Comparison of ENCODE assay signal across 9 cellular contexts in genomic region chr5:173963867-173964429, GRCh38. TPM values are rescaled to one million over a fixed set of nuclear protein-coding genes. Genes with fewer than 3 reads are reported as not detected.
DNase-seq lines count a peak whose midpoint lies in the region; ATAC-seq and TF ChIP-seq lines count a peak whose summit lies in the region.
"Had no signal": no experiment of that assay in that cellular context is flagged by ENCODE, and none has a peak within 500 bp of the region (broad histone marks: within the 10 kb centered on the region; RNA-seq: fewer than 3 reads in every experiment).

No MANE protein-coding gene starts in this region.

- no peaks in the 10 kb centered on the region for H3K4me1 ChIP-seq in right atrium auricular region
- peaks cover 0 to 4% (median 0%) of the 10 kb centered on the region in 4 donors for H3K4me1 ChIP-seq in transverse colon

- H3K4me3 Mint-ChIP-seq in activated T-cell treated with anti-CD3 and anti-CD28 coated beads, Interleukin-2, amount 50 U/mL, for 4 hours: peak overlapping the region; percentile 21

- peaks cover 2% of the 10 kb centered on the region for H3K27me3 Mint-ChIP-seq in activated T-cell treated with anti-CD3 and anti-CD28 coated beads, Interleukin-2, amount 50 U/mL, for 4 hours (ENCODE audit: low read depth)

- H3K36me3 ChIP-seq in right atrium auricular region (no peaks in the 10 kb centered on the region), transverse colon (peaks cover 0 to 4% (median 0%) of the 10 kb centered on the region in 4 donors)

- TF ChIP-seq EP300 in transverse colon (IDR thresholded peaks at IDR 0.05; ENCODE audit: low read depth): no peak

- no peaks in the 10 kb centered on the region for H3K9me3 Mint-ChIP-seq in activated T-cell treated with anti-CD3 and anti-CD28 coated beads, Interleukin-2, amount 50 U/mL, for 4 hours

- DNase-seq in activated T-cell treated with anti-CD3 and anti-CD28 coated beads, Interleukin-2, amount 50 U/mL, for 4 hours: no peak
- DNase-seq in activated T-cell treated with anti-CD3 and anti-CD28 coated beads, Interleukin-2, amount 50 U/mL, for 48 hours: no peak
- DNase-seq in SK-N-DZ (ENCODE audit: low spot score) (peak; percentile 88), right atrium auricular region (ENCODE audit: low spot score) (no peak), transverse colon (peak; percentile 41), GOT3 (lab: John Stamatoyannopoulos, UW) (no peak)

- H3K36me3 Mint-ChIP-seq in activated T-cell treated with anti-CD3 and anti-CD28 coated beads, Interleukin-2, amount 50 U/mL, for 4 hours (ENCODE audit: insufficient read depth): no peaks in the 10 kb centered on the region

- peak overlapping the region in 1 of 2 donors; percentile 5 for H3K4me3 ChIP-seq in right atrium auricular region
- H3K4me3 ChIP-seq in transverse colon: peak overlapping the region in 3 of 4 donors; percentile 22 to 28 (median 22)
- H3K4me3 ChIP-seq: BLaER1 treated with 17β-estradiol and CSF1 and Interleukin-3, amounts not matched to agents 10 nM and 100 nM had no signal

- intact Hi-C loops in transverse colon (cut with DNase I; ENCODE audit: low total_unique reads): no loop called here

- 40 to 52% methylated on average over 2 to 18 of the region's 18 CpGs for WGBS in transverse colon (ENCODE audit: low coverage in 1 of 2), 2 donors

- H3K9me3 ChIP-seq in right atrium auricular region (no peaks in the 10 kb centered on the region), transverse colon (no peaks in the 10 kb centered on the region)
- H3K9me3 ChIP-seq: BLaER1 treated with 17β-estradiol and CSF1 and Interleukin-3, amounts not matched to agents 10 nM and 100 nM had no signal

- H3K4me1 Mint-ChIP-seq in activated T-cell treated with anti-CD3 and anti-CD28 coated beads, Interleukin-2, amount 50 U/mL, for 4 hours (ENCODE audit: low read depth): peaks cover 17% of the 10 kb centered on the region

- peak overlapping the region; percentile 69 to 87 for H3K27ac ChIP-seq in right atrium auricular region
- peak overlapping the region in 3 of 4 donors; percentile 8 to 68 (median 60) for H3K27ac ChIP-seq in transverse colon
- H3K27ac ChIP-seq: BLaER1 treated with 17β-estradiol and CSF1 and Interleukin-3, amounts not matched to agents 10 nM and 100 nM had no signal

- no peak for TF ChIP-seq CTCF in right atrium auricular region (IDR thresholded peaks at IDR 0.05)
- no peak for TF ChIP-seq CTCF in transverse colon (IDR thresholded peaks at IDR 0.05)

- ATAC-seq in activated T-cell treated with anti-CD3 and anti-CD28 coated beads, Interleukin-2, amount 50 U/mL, for 4 hours: no peak
- ATAC-seq in HG02642 (IDR thresholded peaks at IDR 0.05; ENCODE audit: poor library complexity, unreplicated experiment) (no peak), GM18870 (IDR thresholded peaks at IDR 0.05; ENCODE audit: unreplicated experiment) (no peak)

- peak; percentile 34 for TF ChIP-seq POLR2A in transverse colon (IDR thresholded peaks at IDR 0.05)

- in situ Hi-C loops in transverse colon (cut with MboI; ENCODE audit: low pct_ligation_motif_present in 1 of 4, low pct_unique_long_range_greater_than_20kb in 1 of 4, low sequenced_read_pairs in 3 of 4): loop anchor here in 1 of 4 donors (25.0 kb wide), 1 partner anchor 677 kb away; no protein-coding TSS in a partner anchor

- H3K27me3 ChIP-seq in right atrium auricular region (no peaks in the 10 kb centered on the region), transverse colon (no peaks in the 10 kb centered on the region)
- H3K27me3 ChIP-seq: BLaER1 treated with 17β-estradiol and CSF1 and Interleukin-3, amounts not matched to agents 10 nM and 100 nM had no signal

RNA-seq across cellular contexts. Expression of gene C5orf47, which starts 25.0 kb away (rescaled TPM):
- not detected for total RNA-seq in activated T-cell treated with anti-CD3 and anti-CD28 coated beads, Interleukin-2, amount 50 U/mL, for 4 hours
- polyA plus RNA-seq in SK-N-DZ (2014; cell fraction: cytosol; rRNA removed): 0.26 TPM in 1 of 2 replicates, not detected in the other
- not detected in 2 replicates for polyA plus RNA-seq in SK-N-DZ (2014; cell fraction: nucleus; rRNA removed)
- total RNA-seq in right atrium auricular region: under 1 TPM in 1 of 2 donors, not detected in 1; 0.12 TPM
- total RNA-seq in transverse colon: not detected

Comparison
In these comparisons a context has a peak if more than half of its experiments do, and no peak if none do; other contexts are left out.
1. DNase-seq: peak in SK-N-DZ (single experiment) and transverse colon (single experiment); none in activated T-cell treated with anti-CD3 and anti-CD28 coated beads, Interleukin-2, amount 50 U/mL, for 4 hours (single experiment), activated T-cell treated with anti-CD3 and anti-CD28 coated beads, Interleukin-2, amount 50 U/mL, for 48 hours (0 of 2), right atrium auricular region (single experiment) and GOT3 (single experiment).